ENCODE assay signal across 11 cellular contexts in the genomic region with DNA sequence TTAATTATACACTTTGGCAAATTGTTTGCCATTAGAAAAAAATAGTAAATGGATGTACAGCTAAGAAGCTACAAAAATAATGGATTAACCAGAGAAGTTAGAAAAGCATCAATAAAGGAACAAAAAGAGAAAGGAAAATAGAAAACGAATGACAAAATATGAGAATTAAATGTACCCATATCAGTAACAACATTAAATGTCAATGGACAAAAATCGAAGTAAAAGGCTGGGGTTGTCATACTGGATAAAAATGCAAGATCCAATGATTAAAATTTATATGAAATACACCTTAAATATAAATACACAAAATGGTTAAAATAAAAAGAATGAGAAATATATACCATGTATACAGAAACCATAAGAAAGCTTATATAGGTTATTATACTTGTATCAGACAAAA.
"Had no signal": no experiment of that assay in that cellular context is flagged by ENCODE, and none has a peak within 500 bp of the region (broad histone marks: within the 10 kb centered on the region; RNA-seq: fewer than 3 reads in every experiment).

No MANE protein-coding gene starts in this region.

- H3K4me2 ChIP-seq: GM23338 had no signal

- H3K4me3 ChIP-seq: GM23248, GM23338, HAP-1 had no signal

- ATAC-seq: GM23338, HCT116 had no signal

- H3K9ac ChIP-seq: GM23248 had no signal

- H3K27ac ChIP-seq: GM23248 had no signal

- H2AFZ ChIP-seq: GM23248 had no signal

- FAIRE-seq: H1, H54 had no signal

- H3K36me3 ChIP-seq: HAP-1 had no signal

- H3K4me1 ChIP-seq: HAP-1 had no signal

- DNase-seq: GM23248, GOT3, H7, H9, HCEC 1CT, HFFc6 had no signal
